Comparison of ENCODE assay signal across 8 cellular contexts in the genomic region with DNA sequence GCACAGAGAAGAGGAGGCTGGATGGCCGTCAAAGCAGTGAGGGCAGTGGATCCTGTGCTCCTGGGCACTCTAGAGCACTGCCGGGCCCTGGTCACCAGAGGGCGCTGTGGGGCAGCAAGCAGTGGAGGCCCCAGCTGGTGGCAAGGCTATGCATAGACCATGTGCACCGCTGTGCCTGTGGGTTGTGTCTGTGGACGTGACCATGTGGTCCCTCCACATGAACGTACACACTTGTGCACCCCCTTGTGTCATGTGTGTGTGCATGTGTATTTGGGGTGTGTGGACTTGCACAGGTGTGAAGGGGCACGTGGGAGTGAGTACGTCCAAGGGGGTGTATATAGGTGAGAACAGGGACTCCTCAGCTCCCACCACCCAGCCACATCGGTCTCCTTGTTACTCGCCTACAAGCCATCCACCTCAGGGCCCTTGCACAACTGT. TPM values are rescaled to one million over a fixed set of nuclear protein-coding genes. Genes with fewer than 3 reads are reported as not detected.
A peak's percentile ranks its signal among the peaks of the same experiment; 100 is the strongest.
DNase-seq lines count a peak whose midpoint lies in the region; ATAC-seq, FAIRE-seq and TF ChIP-seq lines count a peak whose summit lies in the region.

No MANE protein-coding gene starts in this region.

- CTCF ChIA-PET in A549 (lab: Yijun Ruan, JAX): interaction anchor here (0.6 to 9.7 kb wide), 50 partner anchors 8 to 263 kb away, joined by 3 to 121 read pairs (median 5); partner anchors contain the start of gene NATD1

- peak; percentile 85 to 95 for DNase-seq in A549 (ENCODE audit: low read depth in 1 of 2, low spot score in 1 of 2)
- DNase-seq in NCI-H82 (lab: John Stamatoyannopoulos, UW): peak; percentile 95
- DNase-seq in activated CD4-positive, alpha-beta T cell treated with anti-CD3 and anti-CD28 coated beads, Interleukin-2, amount 50 U/mL, for 4 hours: peak; percentile 88 to 89
- peak; percentile 66 for DNase-seq in dedifferentiated amniotic fluid mesenchymal stem cell (ENCODE audit: extremely low spot score)
- peak; percentile 91 for DNase-seq in lung (ENCODE audit: low spot score)
- peak; percentile 88 for DNase-seq in stimulated activated CD8-positive, alpha-beta memory T cell treated with anti-CD3 and anti-CD28 coated beads, Interleukin-15, amount 100 ng/mL, for 24 hours (ENCODE audit: low read depth)

- FAIRE-seq in A549 (lab: Jason Lieb, UNC): peak; percentile 94

- ATAC-seq in A549 (peak; percentile 58 to 73), GM18511 (IDR thresholded peaks at IDR 0.05; ENCODE audit: unreplicated experiment) (peak; percentile 32), HG03196 (IDR thresholded peaks at IDR 0.05; ENCODE audit: unreplicated experiment) (peak; percentile 27), lung (ENCODE audit: insufficient read depth, low FRiP score) (peak; percentile 49)

- TF ChIP-seq RAD21 in A549 (conservative IDR thresholded peaks at IDR 0.05 in 1 of 2, IDR thresholded peaks at IDR 0.05 in 1 of 2): peak; percentile 96

- H3K36me3 ChIP-seq in lung (ENCODE audit: control insufficient read depth in 2 of 2, insufficient read depth in 2 of 2, low read length in 2 of 2): no peaks in the 10 kb centered on the region

- TF ChIP-seq CTCF in A549 (IDR thresholded peaks at IDR 0.05) (peak; percentile 97), lung (IDR thresholded peaks at IDR 0.05; ENCODE audit: control extremely low read depth, extremely low read depth) (peak; percentile 99)

- WGBS in A549 (ENCODE audit: missing lambda C conversion rate): 32% methylated on average over 9 of the region's 10 CpGs
- WGBS in lung, 2 donors: 25 to 28% methylated on average over 10 of the region's 10 CpGs

- H3K27ac ChIP-seq in A549 (peak overlapping the region in 1 of 2 experiments; percentile 35; a peak in 1 of 6 replicates), lung (ENCODE audit: low read depth in 1 of 2, low read length in 1 of 2) (no peak overlapping the region)

- TF ChIP-seq EP300 in A549 (IDR thresholded peaks at IDR 0.05): no peak

- no peak overlapping the region for H3K4me3 ChIP-seq in A549
- no peak overlapping the region for H3K4me3 ChIP-seq in lung

- POLR2A ChIA-PET in A549 (lab: Yijun Ruan, JAX): interaction anchor here (0.9 kb wide), 1 partner anchor 115 kb away, joined by 3 read pairs; no protein-coding TSS in a partner anchor

- H3K9me3 ChIP-seq in A549 (no peaks in the 10 kb centered on the region), lung (ENCODE audit: control insufficient read depth in 2 of 2, insufficient read depth in 1 of 2, low read length in 1 of 2) (no peaks in the 10 kb centered on the region)

- no peak overlapping the region for H3K4me2 ChIP-seq in A549

- no peaks in the 10 kb centered on the region for H3K27me3 ChIP-seq in lung (ENCODE audit: control insufficient read depth, insufficient read depth)

- H3K4me1 ChIP-seq in A549 (peaks cover 34% of the 10 kb centered on the region), lung (ENCODE audit: control insufficient read depth in 2 of 2, insufficient read depth in 2 of 2, low read length in 2 of 2) (peaks cover 0 to 19% of the 10 kb centered on the region in 2 donors)

- no peak; the same call in 1 of the 2 replicates for TF ChIP-seq POLR2A in A549 (IDR thresholded peaks at IDR 0.05; ENCODE audit: low read length)

TF ChIP-seq in A549, 52 proteins besides CTCF, POLR2A, EP300 and RAD21:
- no peak for TF ChIP-seq RARB (CRISPR knock-in tag; IDR thresholded peaks at IDR 0.05)
- TF ChIP-seq ZC3H11A (IDR thresholded peaks at IDR 0.05): no peak
- no peak for TF ChIP-seq KDM5A (IDR thresholded peaks at IDR 0.05)
- TF ChIP-seq HOXB13 (CRISPR knock-in tag; IDR thresholded peaks at IDR 0.05; ENCODE audit: low read depth): 0 out of 2 replicates have a peak, but pooled peaks have one; percentile 16
- TF ChIP-seq REST (IDR thresholded peaks at IDR 0.05): no peak
- TF ChIP-seq MYC (IDR thresholded peaks at IDR 0.05; ENCODE audit: borderline replicate concordance, low read length): peak; percentile 95
- no peak for TF ChIP-seq MAZ (IDR thresholded peaks at IDR 0.05; ENCODE audit: borderline replicate concordance, low read depth, low read length)
- TF ChIP-seq RNF2 (IDR thresholded peaks at IDR 0.05; ENCODE audit: borderline replicate concordance, low read depth): no peak
- TF ChIP-seq SMC3 (IDR thresholded peaks at IDR 0.05): peak; percentile 95
- TF ChIP-seq, protein P1, sequence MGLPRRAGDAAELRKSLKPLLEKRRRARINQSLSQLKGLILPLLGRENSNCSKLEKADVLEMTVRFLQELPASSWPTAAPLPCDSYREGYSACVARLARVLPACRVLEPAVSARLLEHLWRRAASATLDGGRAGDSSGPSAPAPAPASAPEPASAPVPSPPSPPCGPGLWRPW (IDR thresholded peaks at IDR 0.05): no peak
- TF ChIP-seq KDM1A (IDR thresholded peaks at IDR 0.05; ENCODE audit: low read depth): no peak
- no peak for TF ChIP-seq BCL3 (IDR thresholded peaks at IDR 0.05)
- TF ChIP-seq, protein P2, sequence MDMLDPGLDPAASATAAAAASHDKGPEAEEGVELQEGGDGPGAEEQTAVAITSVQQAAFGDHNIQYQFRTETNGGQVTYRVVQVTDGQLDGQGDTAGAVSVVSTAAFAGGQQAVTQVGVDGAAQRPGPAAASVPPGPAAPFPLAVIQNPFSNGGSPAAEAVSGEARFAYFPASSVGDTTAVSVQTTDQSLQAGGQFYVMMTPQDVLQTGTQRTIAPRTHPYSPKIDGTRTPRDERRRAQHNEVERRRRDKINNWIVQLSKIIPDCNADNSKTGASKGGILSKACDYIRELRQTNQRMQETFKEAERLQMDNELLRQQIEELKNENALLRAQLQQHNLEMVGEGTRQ (IDR thresholded peaks at IDR 0.05): 0 out of 2 replicates have a peak, but pooled peaks have one; percentile 47
- TF ChIP-seq FOSL2 (IDR thresholded peaks at IDR 0.05): no peak
- TF ChIP-seq FOSL2 (CRISPR knock-in tag; IDR thresholded peaks at IDR 0.05): no peak
- no peak for TF ChIP-seq RCOR1 (IDR thresholded peaks at IDR 0.05; ENCODE audit: low read depth, low read length)
- TF ChIP-seq, protein P3, sequence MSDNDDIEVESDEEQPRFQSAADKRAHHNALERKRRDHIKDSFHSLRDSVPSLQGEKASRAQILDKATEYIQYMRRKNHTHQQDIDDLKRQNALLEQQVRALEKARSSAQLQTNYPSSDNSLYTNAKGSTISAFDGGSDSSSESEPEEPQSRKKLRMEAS (IDR thresholded peaks at IDR 0.05): peak; percentile 95
- no peak for TF ChIP-seq ZFP36 (IDR thresholded peaks at IDR 0.05; ENCODE audit: borderline replicate concordance, partially characterized antibody)

RNA-seq across cellular contexts. Expression of gene MAP2K3, which starts 4.4 kb away (rescaled TPM):
- polyA plus RNA-seq in A549 (2011; rRNA removed) (13.9 and 25.0 TPM in 2 replicates), A549 (2017; fragmentation: RNase III; extraction: RNeasy Plus Mini Kit Qiagen cat#74134 plus additional on column Dnase treatment) (36.9 to 42.8 TPM (median 37.1 TPM) in 3 replicates), lung (10 to 100 TPM; 53.9 to 99.5 TPM)
- 53.0 and 68.6 TPM in 2 replicates for polyA plus RNA-seq in A549 (2012; cell fraction: cytosol; rRNA removed)
- 114 and 126 TPM in 2 replicates for polyA plus RNA-seq in A549 (2012; cell fraction: nucleus; rRNA removed)
- 28.0 and 35.0 TPM in 2 replicates for polyA minus RNA-seq in A549 (2011; rRNA and poly(A)+ RNA removed)
- 100 to 1,000 TPM in 1 of 2 donors, 10 to 100 TPM in 1; 36.4 to 111 TPM for total RNA-seq in lung

RNA-seq across cellular contexts. Expression of gene NATD1, which starts 26.9 kb away (rescaled TPM):
- polyA plus RNA-seq in A549 (2011; rRNA removed): 1.1 and 1.5 TPM in 2 replicates
- 0.61 and 1.0 TPM in 2 replicates for polyA plus RNA-seq in A549 (2012; cell fraction: cytosol; rRNA removed)
- polyA plus RNA-seq in A549 (2012; cell fraction: nucleus; rRNA removed): 1.0 and 1.3 TPM in 2 replicates
- 1.0 to 1.6 TPM (median 1.3 TPM) in 3 replicates for polyA plus RNA-seq in A549 (2017; fragmentation: RNase III; extraction: RNeasy Plus Mini Kit Qiagen cat#74134 plus additional on column Dnase treatment)
- polyA minus RNA-seq in A549 (2011; rRNA and poly(A)+ RNA removed): 1.3 and 1.5 TPM in 2 replicates
- 1 to 10 TPM; 6.9 to 8.1 TPM for total RNA-seq in lung
- polyA plus RNA-seq in lung: 1 to 10 TPM; 4.8 to 6.3 TPM
